7 cellular contexts compared by ENCODE assay signal in the genomic region with DNA sequence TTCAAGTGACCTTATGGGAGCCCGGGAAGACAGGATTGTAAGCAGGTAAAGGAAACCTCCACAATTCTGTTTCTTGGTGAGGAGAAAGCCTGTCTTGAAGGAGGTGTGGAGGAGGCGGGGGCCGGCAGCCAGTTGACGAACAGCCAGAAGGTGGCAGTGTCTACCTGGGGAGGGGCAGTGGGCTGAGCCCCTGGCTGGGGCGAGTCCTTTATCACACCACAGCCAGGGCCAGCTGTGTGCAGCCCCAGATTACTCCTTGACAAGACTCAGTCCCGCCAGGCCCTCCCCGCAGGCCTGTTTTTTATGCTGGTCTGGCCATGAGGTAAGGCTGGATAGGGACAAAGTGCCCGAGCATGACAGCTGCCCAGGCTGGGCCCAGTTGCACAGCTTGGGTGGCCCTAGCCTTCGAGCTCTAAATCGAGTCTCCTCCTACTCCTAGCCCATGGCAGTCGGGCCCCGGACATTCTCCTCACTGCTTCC. TPM values are rescaled to one million over a fixed set of nuclear protein-coding genes. Genes with fewer than 3 reads are reported as not detected.
DNase-seq lines count a peak whose midpoint lies in the region; ATAC-seq, FAIRE-seq and TF ChIP-seq lines count a peak whose summit lies in the region.

No MANE protein-coding gene starts in this region.

- peak; percentile 73 for DNase-seq in GM12891 (ENCODE audit: insufficient read length, low spot score)
- peak; percentile 90 for DNase-seq in HuH-7.5 (ENCODE audit: low spot score)
- DNase-seq in RWPE1 (ENCODE audit: low spot score): peak; percentile 72
- peak; percentile 46 for DNase-seq in activated T-helper 9 cell treated with anti-CD3 and anti-CD28 coated beads, Interleukin-2, amount 50 U/mL, for 16 hours (ENCODE audit: low read depth)
- peak; percentile 27 to 84 (median 60) for DNase-seq in head of caudate nucleus
- DNase-seq in renal cortical epithelial cell (ENCODE audit: low read depth): peak; percentile 41

- no peak for ATAC-seq in GM21381 (IDR thresholded peaks at IDR 0.05; ENCODE audit: unreplicated experiment)

- TF ChIP-seq CTCF in RWPE1 (conservative IDR thresholded peaks at IDR 0.05; ENCODE audit: low read depth): peak; percentile 92

- CTCF ChIA-PET in RWPE1 (lab: Yijun Ruan, JAX): interaction anchor here (0.6 to 2.0 kb wide), 10 partner anchors 14 to 391 kb away, joined by 3 to 10 read pairs (median 3); partner anchors contain the start of genes CIB1 and GDPGP1

- no peak for TF ChIP-seq POLR2A in GM12891 (IDR thresholded peaks at IDR 0.05; ENCODE audit: low read depth, low read length)

- H3K27ac ChIP-seq in RWPE1: peak overlapping the region; percentile 12; the same call in 1 of the 2 replicates

- intact Hi-C loops in head of caudate nucleus (cut with DNase I): no loop called here

- POLR2A ChIA-PET in RWPE1 (lab: Yijun Ruan, JAX; ENCODE audit: low non-redundant PET): interaction anchor here (0.6 kb wide), 1 partner anchor 25 kb away, joined by 3 read pairs; no protein-coding TSS in a partner anchor

- peak; percentile 66 for FAIRE-seq in GM12891 (lab: Jason Lieb, UNC)

TF ChIP-seq in GM12891, 5 proteins besides CTCF, POLR2A, EP300 and RAD21:
- TF ChIP-seq POLR2AphosphoS5 (IDR thresholded peaks at IDR 0.05; ENCODE audit: low read depth, low read length) (no peak), POU2F2 (IDR thresholded peaks at IDR 0.05; ENCODE audit: low read depth, low read length) (no peak), PAX5 (IDR thresholded peaks at IDR 0.05; ENCODE audit: insufficient read depth, low read length, severe bottlenecking) (no peak), SPI1 (IDR thresholded peaks at IDR 0.05; ENCODE audit: low read depth, low read length) (no peak), TAF1 (IDR thresholded peaks at IDR 0.05; ENCODE audit: low read depth, low read length) (no peak)

RNA-seq across cellular contexts. Expression of gene IDH2, which starts 40.9 kb away (rescaled TPM):
- polyA plus RNA-seq in GM12891 (2012; ENCODE audit: low read depth, missing spikeins): 111 TPM
- 160 and 174 TPM in 2 replicates for total RNA-seq in renal cortical epithelial cell

RNA-seq across cellular contexts. Expression of gene SEMA4B, which starts 57.9 kb away (rescaled TPM):
- polyA plus RNA-seq in GM12891 (2012; ENCODE audit: low read depth, missing spikeins): 8.2 TPM
- 26.6 and 154 TPM in 2 replicates for total RNA-seq in renal cortical epithelial cell
